1 cellular context compared by ENCODE assay signal in the genomic region with DNA sequence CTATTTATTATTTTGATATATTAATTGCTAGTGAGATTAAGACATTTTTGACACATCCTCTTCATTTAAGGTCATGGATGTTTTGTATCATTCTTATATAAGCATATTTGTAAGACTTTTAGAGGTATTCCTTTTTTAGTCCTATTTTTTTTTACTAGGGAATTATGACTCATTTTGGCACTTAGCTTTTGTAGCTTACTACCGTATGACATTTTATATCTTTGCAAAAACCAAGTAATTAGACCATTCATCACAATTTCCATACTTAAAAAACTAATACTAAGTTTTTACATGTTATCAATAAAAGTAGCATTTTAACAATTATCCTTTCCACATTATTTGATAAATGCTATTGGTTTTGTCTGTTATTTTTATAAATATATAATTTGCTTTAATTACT.
TF ChIP-seq lines count a peak whose summit lies in the region.

No MANE protein-coding gene starts in this region.

TF ChIP-seq in HEK293, 187 proteins besides CTCF, POLR2A, EP300 and RAD21 (continued from another document):
- TF ChIP-seq, protein P1, sequence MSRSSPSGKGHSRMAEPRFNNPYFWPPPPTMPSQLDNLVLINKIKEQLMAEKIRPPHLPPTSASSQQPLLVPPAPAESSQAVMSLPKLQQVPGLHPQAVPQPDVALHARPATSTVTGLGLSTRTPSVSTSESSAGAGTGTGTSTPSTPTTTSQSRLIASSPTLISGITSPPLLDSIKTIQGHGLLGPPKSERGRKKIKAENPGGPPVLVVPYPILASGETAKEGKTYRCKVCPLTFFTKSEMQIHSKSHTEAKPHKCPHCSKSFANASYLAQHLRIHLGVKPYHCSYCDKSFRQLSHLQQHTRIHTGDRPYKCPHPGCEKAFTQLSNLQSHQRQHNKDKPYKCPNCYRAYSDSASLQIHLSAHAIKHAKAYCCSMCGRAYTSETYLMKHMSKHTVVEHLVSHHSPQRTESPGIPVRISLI (tag by site-specific recombination; IDR thresholded peaks at IDR 0.05): peak; percentile 85
- 0 out of 2 replicates have a peak, but pooled peaks have one; percentile 20 for TF ChIP-seq ZBTB8A (tag by site-specific recombination; IDR thresholded peaks at IDR 0.05)
- TF ChIP-seq, protein P2, sequence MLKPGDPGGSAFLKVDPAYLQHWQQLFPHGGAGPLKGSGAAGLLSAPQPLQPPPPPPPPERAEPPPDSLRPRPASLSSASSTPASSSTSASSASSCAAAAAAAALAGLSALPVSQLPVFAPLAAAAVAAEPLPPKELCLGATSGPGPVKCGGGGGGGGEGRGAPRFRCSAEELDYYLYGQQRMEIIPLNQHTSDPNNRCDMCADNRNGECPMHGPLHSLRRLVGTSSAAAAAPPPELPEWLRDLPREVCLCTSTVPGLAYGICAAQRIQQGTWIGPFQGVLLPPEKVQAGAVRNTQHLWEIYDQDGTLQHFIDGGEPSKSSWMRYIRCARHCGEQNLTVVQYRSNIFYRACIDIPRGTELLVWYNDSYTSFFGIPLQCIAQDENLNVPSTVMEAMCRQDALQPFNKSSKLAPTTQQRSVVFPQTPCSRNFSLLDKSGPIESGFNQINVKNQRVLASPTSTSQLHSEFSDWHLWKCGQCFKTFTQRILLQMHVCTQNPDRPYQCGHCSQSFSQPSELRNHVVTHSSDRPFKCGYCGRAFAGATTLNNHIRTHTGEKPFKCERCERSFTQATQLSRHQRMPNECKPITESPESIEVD (tag by site-specific recombination; IDR thresholded peaks at IDR 0.05): peak; percentile 86
